In the genomic region with DNA sequence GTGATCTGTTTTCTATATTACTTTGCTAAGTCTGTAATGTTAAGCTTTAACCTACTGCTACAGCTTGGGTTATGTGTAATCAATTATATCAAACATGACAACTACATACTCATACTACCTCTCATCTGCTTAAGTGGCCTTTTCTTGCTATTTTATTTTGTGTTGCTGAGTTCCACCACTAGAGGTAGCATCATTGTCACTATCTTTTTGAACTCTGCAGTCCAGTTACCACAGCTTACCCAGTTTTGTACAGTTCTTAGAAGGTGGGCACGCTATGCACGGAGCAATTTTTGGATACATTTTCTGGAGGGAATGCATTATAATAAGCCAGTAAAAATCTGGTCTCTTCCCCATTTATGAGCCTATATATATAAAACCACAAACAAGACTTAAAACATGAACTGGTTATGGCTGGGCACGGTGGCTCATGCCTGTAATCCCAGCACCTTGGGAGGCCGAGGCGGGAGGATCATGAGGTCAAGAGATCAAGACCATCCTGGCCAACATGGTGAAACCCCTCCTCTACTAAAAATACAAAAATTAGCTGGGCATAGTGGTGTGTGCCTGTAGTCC, we compare ENCODE assay signal across 8 cellular contexts. TPM values are rescaled to one million over a fixed set of nuclear protein-coding genes. Genes with fewer than 3 reads are reported as not detected.
DNase-seq lines count a peak whose midpoint lies in the region; ATAC-seq and TF ChIP-seq lines count a peak whose summit lies in the region.

No MANE protein-coding gene starts in this region.

- H3K27me3 Mint-ChIP-seq in GM23338 (ENCODE audit: insufficient read depth, low read depth, poor library complexity) (no peaks in the 10 kb centered on the region), endodermal cell (ENCODE audit: insufficient read depth) (no peaks in the 10 kb centered on the region), nephron (ENCODE audit: low read depth) (no peaks in the 10 kb centered on the region)

- DNase-seq in DMS 273 (lab: John Stamatoyannopoulos, UW; ENCODE audit: unreplicated experiment), result peak; percentile 46
- DNase-seq in GM23338 (ENCODE audit: low spot score), result peak; percentile 60
- peak; percentile 15 for DNase-seq in NCI-H748 (lab: John Stamatoyannopoulos, UW; ENCODE audit: unreplicated experiment)
- DNase-seq in endodermal cell, result no peak
- no peak for DNase-seq in cerebellar nuclear complex (lab: John Stamatoyannopoulos, UW)

- no peaks in the 10 kb centered on the region for H3K9me2 ChIP-seq in GM23338 (ENCODE audit: insufficient read depth)

- H3K4me3 Mint-ChIP-seq in GM23338 (no peak overlapping the region), endodermal cell (no peak overlapping the region), nephron (no peak overlapping the region)

- H3K27ac ChIP-seq in GM23338 (ENCODE audit: low read depth) (no peak overlapping the region), endodermal cell (ENCODE audit: low read depth, low read length) (no peak overlapping the region)

- no peaks in the 10 kb centered on the region for H3K4me1 Mint-ChIP-seq in GM23338
- no peaks in the 10 kb centered on the region for H3K4me1 Mint-ChIP-seq in endodermal cell
- H3K4me1 Mint-ChIP-seq in nephron, result no peaks in the 10 kb centered on the region

- H3K79me2 ChIP-seq in GM23338 (replicated peaks; ENCODE audit: insufficient read depth), result no peaks in the 10 kb centered on the region

- H3K36me3 ChIP-seq in GM23338 (ENCODE audit: insufficient read depth) (no peaks in the 10 kb centered on the region), endodermal cell (ENCODE audit: control insufficient read depth, insufficient read depth, low read length) (no peaks in the 10 kb centered on the region)

- H3K27ac Mint-ChIP-seq in GM23338, result no peak overlapping the region
- H3K27ac Mint-ChIP-seq in endodermal cell, result no peak overlapping the region
- no peak overlapping the region for H3K27ac Mint-ChIP-seq in nephron

- no peak overlapping the region for H2AFZ ChIP-seq in GM23338

- no peaks in the 10 kb centered on the region for H3K36me3 Mint-ChIP-seq in GM23338 (ENCODE audit: low read depth)
- no peaks in the 10 kb centered on the region for H3K36me3 Mint-ChIP-seq in endodermal cell (ENCODE audit: low read depth)
- peaks cover 4% of the 10 kb centered on the region for H3K36me3 Mint-ChIP-seq in nephron (ENCODE audit: low read depth)

- H3K9me3 Mint-ChIP-seq in GM23338 (no peaks in the 10 kb centered on the region), endodermal cell (no peaks in the 10 kb centered on the region), nephron (no peaks in the 10 kb centered on the region)

- ATAC-seq in GM23338 (peak; percentile 86), HG03520 (IDR thresholded peaks at IDR 0.05; ENCODE audit: unreplicated experiment) (no peak), GM21447 (IDR thresholded peaks at IDR 0.05; ENCODE audit: unreplicated experiment) (no peak)

- no peak overlapping the region for H3K4me3 ChIP-seq in GM23338
- no peak overlapping the region for H3K4me3 ChIP-seq in endodermal cell (ENCODE audit: low read length)

- H3K27me3 ChIP-seq in GM23338 (ENCODE audit: insufficient read depth) (no peaks in the 10 kb centered on the region), endodermal cell (ENCODE audit: control insufficient read depth, insufficient read depth, low read length, poor library complexity, severe bottlenecking) (no peaks in the 10 kb centered on the region)

- no peaks in the 10 kb centered on the region for H3F3A ChIP-seq in GM23338 (replicated peaks; ENCODE audit: low read depth)

- H3K9me3 ChIP-seq in endodermal cell (ENCODE audit: control insufficient read depth, low read length), result no peaks in the 10 kb centered on the region

- WGBS in endodermal cell (ENCODE audit: insufficient coverage in 1 of 2, insufficient read length in 1 of 2), 2 experiments, result 90 to 96% methylated on average over 4 to 5 of the region's 5 CpGs

- no peaks in the 10 kb centered on the region for H4K20me1 ChIP-seq in GM23338 (replicated peaks; ENCODE audit: insufficient read depth)

- H3K4me1 ChIP-seq in GM23338 (ENCODE audit: insufficient read depth), result no peaks in the 10 kb centered on the region
- no peaks in the 10 kb centered on the region for H3K4me1 ChIP-seq in endodermal cell (ENCODE audit: control insufficient read depth, insufficient read depth, low read length)

- TF ChIP-seq CTCF in GM23338 (conservative IDR thresholded peaks at IDR 0.05; ENCODE audit: low read depth in 2 of 2) (peak; percentile 61 to 66), endodermal cell (conservative IDR thresholded peaks at IDR 0.05) (peak; percentile 73), nephron (IDR thresholded peaks at IDR 0.05; ENCODE audit: unreplicated experiment in 3 of 3) (peak; percentile 57 to 61 (median 58))

- H3K9ac ChIP-seq in endodermal cell (ENCODE audit: extremely low read depth, low read length, poor library complexity, severe bottlenecking), result no peak overlapping the region

- no peak overlapping the region for H3K4me2 ChIP-seq in GM23338

TF ChIP-seq in GM23338, 12 proteins besides CTCF, POLR2A, EP300 and RAD21:
- TF ChIP-seq, protein P1, sequence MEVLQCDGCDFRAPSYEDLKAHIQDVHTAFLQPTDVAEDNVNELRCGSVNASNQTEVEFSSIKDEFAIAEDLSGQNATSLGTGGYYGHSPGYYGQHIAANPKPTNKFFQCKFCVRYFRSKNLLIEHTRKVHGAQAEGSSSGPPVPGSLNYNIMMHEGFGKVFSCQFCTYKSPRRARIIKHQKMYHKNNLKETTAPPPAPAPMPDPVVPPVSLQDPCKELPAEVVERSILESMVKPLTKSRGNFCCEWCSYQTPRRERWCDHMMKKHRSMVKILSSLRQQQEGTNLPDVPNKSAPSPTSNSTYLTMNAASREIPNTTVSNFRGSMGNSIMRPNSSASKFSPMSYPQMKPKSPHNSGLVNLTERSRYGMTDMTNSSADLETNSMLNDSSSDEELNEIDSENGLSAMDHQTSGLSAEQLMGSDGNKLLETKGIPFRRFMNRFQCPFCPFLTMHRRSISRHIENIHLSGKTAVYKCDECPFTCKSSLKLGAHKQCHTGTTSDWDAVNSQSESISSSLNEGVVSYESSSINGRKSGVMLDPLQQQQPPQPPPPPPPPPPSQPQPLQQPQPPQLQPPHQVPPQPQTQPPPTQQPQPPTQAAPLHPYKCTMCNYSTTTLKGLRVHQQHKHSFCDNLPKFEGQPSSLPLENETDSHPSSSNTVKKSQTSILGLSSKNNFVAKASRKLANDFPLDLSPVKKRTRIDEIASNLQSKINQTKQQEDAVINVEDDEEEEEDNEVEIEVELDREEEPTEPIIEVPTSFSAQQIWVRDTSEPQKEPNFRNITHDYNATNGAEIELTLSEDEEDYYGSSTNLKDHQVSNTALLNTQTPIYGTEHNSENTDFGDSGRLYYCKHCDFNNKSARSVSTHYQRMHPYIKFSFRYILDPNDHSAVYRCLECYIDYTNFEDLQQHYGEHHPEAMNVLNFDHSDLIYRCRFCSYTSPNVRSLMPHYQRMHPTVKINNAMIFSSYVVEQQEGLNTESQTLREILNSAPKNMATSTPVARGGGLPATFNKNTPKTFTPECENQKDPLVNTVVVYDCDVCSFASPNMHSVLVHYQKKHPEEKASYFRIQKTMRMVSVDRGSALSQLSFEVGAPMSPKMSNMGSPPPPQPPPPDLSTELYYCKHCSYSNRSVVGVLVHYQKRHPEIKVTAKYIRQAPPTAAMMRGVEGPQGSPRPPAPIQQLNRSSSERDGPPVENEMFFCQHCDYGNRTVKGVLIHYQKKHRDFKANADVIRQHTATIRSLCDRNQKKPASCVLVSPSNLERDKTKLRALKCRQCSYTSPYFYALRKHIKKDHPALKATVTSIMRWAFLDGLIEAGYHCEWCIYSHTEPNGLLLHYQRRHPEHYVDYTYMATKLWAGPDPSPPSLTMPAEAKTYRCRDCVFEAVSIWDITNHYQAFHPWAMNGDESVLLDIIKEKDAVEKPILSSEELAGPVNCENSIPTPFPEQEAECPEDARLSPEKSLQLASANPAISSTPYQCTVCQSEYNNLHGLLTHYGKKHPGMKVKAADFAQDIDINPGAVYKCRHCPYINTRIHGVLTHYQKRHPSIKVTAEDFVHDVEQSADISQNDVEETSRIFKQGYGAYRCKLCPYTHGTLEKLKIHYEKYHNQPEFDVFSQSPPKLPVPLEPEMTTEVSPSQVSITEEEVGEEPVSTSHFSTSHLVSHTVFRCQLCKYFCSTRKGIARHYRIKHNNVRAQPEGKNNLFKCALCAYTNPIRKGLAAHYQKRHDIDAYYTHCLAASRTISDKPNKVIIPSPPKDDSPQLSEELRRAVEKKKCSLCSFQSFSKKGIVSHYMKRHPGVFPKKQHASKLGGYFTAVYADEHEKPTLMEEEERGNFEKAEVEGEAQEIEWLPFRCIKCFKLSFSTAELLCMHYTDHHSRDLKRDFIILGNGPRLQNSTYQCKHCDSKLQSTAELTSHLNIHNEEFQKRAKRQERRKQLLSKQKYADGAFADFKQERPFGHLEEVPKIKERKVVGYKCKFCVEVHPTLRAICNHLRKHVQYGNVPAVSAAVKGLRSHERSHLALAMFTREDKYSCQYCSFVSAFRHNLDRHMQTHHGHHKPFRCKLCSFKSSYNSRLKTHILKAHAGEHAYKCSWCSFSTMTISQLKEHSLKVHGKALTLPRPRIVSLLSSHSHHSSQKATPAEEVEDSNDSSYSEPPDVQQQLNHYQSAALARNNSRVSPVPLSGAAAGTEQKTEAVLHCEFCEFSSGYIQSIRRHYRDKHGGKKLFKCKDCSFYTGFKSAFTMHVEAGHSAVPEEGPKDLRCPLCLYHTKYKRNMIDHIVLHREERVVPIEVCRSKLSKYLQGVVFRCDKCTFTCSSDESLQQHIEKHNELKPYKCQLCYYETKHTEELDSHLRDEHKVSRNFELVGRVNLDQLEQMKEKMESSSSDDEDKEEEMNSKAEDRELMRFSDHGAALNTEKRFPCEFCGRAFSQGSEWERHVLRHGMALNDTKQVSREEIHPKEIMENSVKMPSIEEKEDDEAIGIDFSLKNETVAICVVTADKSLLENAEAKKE (CRISPR knock-in tag; IDR thresholded peaks at IDR 0.05), result no peak
TF ChIP-seq in GM23338: peak in this region for 0.

RNA-seq across cellular contexts. Expression of gene SAV1, which starts 48.5 kb away (rescaled TPM):
- 82.2 and 82.8 TPM in 2 replicates for total RNA-seq in GM23338 (2014; rRNA removed; shearing (Covaris generic))
- 72.7 and 74.2 TPM in 2 replicates for polyA plus RNA-seq in GM23338 (2016; fragmentation: Nextera tagmentation; extraction: Ambion mirVana)
- total RNA-seq in endodermal cell, result 10 to 100 TPM; 42.1 to 44.0 TPM
- polyA plus RNA-seq in endodermal cell (2013, experiment 1 of 2), result 32.1 TPM
- 33.7 TPM for polyA plus RNA-seq in endodermal cell (2013, experiment 2 of 2)

RNA-seq across cellular contexts. Expression of gene ATL1, which starts 59.7 kb away (rescaled TPM):
- total RNA-seq in GM23338 (2014; rRNA removed; shearing (Covaris generic)), result 5.9 and 7.0 TPM in 2 replicates
- polyA plus RNA-seq in GM23338 (2016; fragmentation: Nextera tagmentation; extraction: Ambion mirVana), result 3.5 and 5.0 TPM in 2 replicates
- 1 to 10 TPM in 1 of 2 donors, under 1 TPM in 1; 0.88 to 1.7 TPM for total RNA-seq in endodermal cell
- polyA plus RNA-seq in endodermal cell (2013, experiment 1 of 2), result 7.0 TPM
- 5.9 TPM for polyA plus RNA-seq in endodermal cell (2013, experiment 2 of 2)

Comparison
In these comparisons a context has a peak if more than half of its experiments do, and no peak if none do; other contexts are left out.
1. DNase-seq: peak in DMS 273 (single experiment), GM23338 (single experiment) and NCI-H748 (single experiment); none in endodermal cell (single experiment) and cerebellar nuclear complex (0 of 2).
2. Peak in every context shown above with its lines, with median percentiles within 50 percentile points of each other: CTCF ChIP-seq.